1 cellular context compared by ENCODE assay signal in the genomic region with DNA sequence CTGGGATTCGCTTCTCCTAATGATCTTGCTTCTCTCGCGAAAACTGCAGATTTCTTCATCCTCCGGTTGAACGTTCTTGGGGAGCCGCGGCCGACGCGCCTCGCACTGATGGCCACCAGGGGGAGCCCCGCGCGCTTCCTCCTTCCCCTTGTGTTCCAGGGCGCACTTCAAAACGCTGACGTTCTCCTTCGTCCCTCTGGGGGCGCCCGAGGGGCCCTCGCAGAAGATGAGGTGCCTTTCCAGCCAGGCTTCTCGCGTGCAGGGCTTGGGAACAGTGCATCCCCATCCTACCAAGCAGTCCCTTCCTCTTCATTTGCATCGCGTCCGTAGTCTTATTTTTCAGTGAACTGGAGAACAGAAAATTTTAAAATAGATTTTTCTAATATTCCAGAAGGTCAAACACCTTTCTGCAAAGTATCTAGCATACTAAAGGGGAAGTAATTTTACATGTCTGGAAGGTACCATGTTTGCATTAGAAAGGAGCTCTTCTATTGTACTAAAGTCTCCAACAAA.
A peak's percentile ranks its signal among the peaks of the same experiment; 100 is the strongest.
TF ChIP-seq lines count a peak whose summit lies in the region.

No MANE protein-coding gene starts in this region.

TF ChIP-seq in HEK293, 187 proteins besides CTCF, POLR2A, EP300 and RAD21 (continued from another document and continues in another):
- TF ChIP-seq, protein P1, sequence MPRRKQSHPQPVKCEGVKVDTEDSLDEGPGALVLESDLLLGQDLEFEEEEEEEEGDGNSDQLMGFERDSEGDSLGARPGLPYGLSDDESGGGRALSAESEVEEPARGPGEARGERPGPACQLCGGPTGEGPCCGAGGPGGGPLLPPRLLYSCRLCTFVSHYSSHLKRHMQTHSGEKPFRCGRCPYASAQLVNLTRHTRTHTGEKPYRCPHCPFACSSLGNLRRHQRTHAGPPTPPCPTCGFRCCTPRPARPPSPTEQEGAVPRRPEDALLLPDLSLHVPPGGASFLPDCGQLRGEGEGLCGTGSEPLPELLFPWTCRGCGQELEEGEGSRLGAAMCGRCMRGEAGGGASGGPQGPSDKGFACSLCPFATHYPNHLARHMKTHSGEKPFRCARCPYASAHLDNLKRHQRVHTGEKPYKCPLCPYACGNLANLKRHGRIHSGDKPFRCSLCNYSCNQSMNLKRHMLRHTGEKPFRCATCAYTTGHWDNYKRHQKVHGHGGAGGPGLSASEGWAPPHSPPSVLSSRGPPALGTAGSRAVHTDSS (tag by site-specific recombination; IDR thresholded peaks at IDR 0.05): peak; percentile 28; the same call in 1 of the 2 replicates
- TF ChIP-seq, protein P2, sequence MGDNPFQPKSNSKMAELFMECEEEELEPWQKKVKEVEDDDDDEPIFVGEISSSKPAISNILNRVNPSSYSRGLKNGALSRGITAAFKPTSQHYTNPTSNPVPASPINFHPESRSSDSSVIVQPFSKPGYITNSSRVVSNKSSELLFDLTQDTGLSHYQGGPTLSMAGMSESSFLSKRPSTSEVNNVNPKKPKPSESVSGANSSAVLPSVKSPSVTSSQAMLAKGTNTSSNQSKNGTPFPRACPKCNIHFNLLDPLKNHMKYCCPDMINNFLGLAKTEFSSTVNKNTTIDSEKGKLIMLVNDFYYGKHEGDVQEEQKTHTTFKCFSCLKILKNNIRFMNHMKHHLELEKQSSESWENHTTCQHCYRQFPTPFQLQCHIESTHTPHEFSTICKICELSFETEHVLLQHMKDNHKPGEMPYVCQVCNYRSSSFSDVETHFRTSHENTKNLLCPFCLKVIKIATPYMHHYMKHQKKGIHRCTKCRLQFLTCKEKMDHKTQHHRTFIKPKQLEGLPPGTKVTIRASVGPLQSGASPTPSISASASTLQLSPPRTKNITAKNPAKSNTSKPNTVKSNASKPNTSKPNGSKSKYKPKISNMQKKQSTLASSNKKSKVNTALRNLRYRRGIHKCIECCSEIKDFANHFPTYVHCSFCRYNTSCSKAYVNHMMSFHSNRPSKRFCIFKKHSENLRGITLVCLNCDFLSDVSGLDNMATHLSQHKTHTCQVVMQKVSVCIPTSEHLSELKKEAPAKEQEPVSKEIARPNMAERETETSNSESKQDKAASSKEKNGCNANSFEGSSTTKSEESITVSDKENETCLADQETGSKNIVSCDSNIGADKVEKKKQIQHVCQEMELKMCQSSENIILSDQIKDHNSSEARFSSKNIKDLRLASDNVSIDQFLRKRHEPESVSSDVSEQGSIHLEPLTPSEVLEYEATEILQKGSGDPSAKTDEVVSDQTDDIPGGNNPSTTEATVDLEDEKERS (tag by site-specific recombination; IDR thresholded peaks at IDR 0.05): no peak
- TF ChIP-seq, protein P3, sequence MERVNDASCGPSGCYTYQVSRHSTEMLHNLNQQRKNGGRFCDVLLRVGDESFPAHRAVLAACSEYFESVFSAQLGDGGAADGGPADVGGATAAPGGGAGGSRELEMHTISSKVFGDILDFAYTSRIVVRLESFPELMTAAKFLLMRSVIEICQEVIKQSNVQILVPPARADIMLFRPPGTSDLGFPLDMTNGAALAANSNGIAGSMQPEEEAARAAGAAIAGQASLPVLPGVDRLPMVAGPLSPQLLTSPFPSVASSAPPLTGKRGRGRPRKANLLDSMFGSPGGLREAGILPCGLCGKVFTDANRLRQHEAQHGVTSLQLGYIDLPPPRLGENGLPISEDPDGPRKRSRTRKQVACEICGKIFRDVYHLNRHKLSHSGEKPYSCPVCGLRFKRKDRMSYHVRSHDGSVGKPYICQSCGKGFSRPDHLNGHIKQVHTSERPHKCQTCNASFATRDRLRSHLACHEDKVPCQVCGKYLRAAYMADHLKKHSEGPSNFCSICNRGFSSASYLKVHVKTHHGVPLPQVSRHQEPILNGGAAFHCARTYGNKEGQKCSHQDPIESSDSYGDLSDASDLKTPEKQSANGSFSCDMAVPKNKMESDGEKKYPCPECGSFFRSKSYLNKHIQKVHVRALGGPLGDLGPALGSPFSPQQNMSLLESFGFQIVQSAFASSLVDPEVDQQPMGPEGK (tag by site-specific recombination; IDR thresholded peaks at IDR 0.05): 0 out of 2 replicates have a peak, but pooled peaks have one; percentile 25
- TF ChIP-seq ZNF202 (tag by site-specific recombination; IDR thresholded peaks at IDR 0.05; ENCODE audit: borderline replicate concordance): no peak
- no peak for TF ChIP-seq GLI4 (tag by site-specific recombination; IDR thresholded peaks at IDR 0.05)
- TF ChIP-seq, protein P4, sequence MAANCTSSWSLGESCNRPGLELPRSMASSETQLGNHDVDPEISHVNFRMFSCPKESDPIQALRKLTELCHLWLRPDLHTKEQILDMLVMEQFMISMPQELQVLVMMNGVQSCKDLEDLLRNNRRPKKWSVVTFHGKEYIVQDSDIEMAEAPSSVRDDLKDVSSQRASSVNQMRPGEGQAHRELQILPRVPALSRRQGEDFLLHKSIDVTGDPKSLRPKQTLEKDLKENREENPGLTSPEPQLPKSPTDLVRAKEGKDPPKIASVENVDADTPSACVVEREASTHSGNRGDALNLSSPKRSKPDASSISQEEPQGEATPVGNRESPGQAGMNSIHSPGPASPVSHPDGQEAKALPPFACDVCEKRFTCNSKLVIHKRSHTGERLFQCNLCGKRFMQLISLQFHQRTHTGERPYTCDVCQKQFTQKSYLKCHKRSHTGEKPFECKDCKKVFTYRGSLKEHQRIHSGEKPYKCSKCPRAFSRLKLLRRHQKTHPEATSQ (tag by site-specific recombination; IDR thresholded peaks at IDR 0.05): no peak
- TF ChIP-seq, protein P5, sequence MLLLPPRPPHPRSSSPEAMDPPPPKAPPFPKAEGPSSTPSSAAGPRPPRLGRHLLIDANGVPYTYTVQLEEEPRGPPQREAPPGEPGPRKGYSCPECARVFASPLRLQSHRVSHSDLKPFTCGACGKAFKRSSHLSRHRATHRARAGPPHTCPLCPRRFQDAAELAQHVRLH (tag by site-specific recombination; IDR thresholded peaks at IDR 0.05): no peak
- no peak for TF ChIP-seq ZNF677 (tag by site-specific recombination; IDR thresholded peaks at IDR 0.05)
- TF ChIP-seq, protein P6, sequence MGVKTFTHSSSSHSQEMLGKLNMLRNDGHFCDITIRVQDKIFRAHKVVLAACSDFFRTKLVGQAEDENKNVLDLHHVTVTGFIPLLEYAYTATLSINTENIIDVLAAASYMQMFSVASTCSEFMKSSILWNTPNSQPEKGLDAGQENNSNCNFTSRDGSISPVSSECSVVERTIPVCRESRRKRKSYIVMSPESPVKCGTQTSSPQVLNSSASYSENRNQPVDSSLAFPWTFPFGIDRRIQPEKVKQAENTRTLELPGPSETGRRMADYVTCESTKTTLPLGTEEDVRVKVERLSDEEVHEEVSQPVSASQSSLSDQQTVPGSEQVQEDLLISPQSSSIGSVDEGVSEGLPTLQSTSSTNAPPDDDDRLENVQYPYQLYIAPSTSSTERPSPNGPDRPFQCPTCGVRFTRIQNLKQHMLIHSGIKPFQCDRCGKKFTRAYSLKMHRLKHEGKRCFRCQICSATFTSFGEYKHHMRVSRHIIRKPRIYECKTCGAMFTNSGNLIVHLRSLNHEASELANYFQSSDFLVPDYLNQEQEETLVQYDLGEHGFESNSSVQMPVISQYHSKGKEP (tag by site-specific recombination; IDR thresholded peaks at IDR 0.05): no peak
- no peak for TF ChIP-seq ZNF571 (tag by site-specific recombination; IDR thresholded peaks at IDR 0.05)
- TF ChIP-seq, protein P7, sequence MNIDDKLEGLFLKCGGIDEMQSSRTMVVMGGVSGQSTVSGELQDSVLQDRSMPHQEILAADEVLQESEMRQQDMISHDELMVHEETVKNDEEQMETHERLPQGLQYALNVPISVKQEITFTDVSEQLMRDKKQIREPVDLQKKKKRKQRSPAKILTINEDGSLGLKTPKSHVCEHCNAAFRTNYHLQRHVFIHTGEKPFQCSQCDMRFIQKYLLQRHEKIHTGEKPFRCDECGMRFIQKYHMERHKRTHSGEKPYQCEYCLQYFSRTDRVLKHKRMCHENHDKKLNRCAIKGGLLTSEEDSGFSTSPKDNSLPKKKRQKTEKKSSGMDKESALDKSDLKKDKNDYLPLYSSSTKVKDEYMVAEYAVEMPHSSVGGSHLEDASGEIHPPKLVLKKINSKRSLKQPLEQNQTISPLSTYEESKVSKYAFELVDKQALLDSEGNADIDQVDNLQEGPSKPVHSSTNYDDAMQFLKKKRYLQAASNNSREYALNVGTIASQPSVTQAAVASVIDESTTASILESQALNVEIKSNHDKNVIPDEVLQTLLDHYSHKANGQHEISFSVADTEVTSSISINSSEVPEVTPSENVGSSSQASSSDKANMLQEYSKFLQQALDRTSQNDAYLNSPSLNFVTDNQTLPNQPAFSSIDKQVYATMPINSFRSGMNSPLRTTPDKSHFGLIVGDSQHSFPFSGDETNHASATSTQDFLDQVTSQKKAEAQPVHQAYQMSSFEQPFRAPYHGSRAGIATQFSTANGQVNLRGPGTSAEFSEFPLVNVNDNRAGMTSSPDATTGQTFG (tag by site-specific recombination; IDR thresholded peaks at IDR 0.05; ENCODE audit: borderline replicate concordance): no peak
- TF ChIP-seq ZNF2 (tag by site-specific recombination; IDR thresholded peaks at IDR 0.05): no peak
- no peak for TF ChIP-seq ZNF768 (tag by site-specific recombination; IDR thresholded peaks at IDR 0.05)
- TF ChIP-seq, protein P8, sequence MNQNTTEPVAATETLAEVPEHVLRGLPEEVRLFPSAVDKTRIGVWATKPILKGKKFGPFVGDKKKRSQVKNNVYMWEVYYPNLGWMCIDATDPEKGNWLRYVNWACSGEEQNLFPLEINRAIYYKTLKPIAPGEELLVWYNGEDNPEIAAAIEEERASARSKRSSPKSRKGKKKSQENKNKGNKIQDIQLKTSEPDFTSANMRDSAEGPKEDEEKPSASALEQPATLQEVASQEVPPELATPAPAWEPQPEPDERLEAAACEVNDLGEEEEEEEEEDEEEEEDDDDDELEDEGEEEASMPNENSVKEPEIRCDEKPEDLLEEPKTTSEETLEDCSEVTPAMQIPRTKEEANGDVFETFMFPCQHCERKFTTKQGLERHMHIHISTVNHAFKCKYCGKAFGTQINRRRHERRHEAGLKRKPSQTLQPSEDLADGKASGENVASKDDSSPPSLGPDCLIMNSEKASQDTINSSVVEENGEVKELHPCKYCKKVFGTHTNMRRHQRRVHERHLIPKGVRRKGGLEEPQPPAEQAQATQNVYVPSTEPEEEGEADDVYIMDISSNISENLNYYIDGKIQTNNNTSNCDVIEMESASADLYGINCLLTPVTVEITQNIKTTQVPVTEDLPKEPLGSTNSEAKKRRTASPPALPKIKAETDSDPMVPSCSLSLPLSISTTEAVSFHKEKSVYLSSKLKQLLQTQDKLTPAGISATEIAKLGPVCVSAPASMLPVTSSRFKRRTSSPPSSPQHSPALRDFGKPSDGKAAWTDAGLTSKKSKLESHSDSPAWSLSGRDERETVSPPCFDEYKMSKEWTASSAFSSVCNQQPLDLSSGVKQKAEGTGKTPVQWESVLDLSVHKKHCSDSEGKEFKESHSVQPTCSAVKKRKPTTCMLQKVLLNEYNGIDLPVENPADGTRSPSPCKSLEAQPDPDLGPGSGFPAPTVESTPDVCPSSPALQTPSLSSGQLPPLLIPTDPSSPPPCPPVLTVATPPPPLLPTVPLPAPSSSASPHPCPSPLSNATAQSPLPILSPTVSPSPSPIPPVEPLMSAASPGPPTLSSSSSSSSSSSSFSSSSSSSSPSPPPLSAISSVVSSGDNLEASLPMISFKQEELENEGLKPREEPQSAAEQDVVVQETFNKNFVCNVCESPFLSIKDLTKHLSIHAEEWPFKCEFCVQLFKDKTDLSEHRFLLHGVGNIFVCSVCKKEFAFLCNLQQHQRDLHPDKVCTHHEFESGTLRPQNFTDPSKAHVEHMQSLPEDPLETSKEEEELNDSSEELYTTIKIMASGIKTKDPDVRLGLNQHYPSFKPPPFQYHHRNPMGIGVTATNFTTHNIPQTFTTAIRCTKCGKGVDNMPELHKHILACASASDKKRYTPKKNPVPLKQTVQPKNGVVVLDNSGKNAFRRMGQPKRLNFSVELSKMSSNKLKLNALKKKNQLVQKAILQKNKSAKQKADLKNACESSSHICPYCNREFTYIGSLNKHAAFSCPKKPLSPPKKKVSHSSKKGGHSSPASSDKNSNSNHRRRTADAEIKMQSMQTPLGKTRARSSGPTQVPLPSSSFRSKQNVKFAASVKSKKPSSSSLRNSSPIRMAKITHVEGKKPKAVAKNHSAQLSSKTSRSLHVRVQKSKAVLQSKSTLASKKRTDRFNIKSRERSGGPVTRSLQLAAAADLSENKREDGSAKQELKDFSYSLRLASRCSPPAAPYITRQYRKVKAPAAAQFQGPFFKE (tag by site-specific recombination; IDR thresholded peaks at IDR 0.05; ENCODE audit: borderline replicate concordance): no peak
- TF ChIP-seq ZNF623 (tag by site-specific recombination; IDR thresholded peaks at IDR 0.05): no peak
- no peak for TF ChIP-seq HOXD13 (CRISPR knock-in tag; IDR thresholded peaks at IDR 0.05; ENCODE audit: borderline replicate concordance)
- no peak; the same call in 1 of the 2 replicates for TF ChIP-seq TRIM28 (IDR thresholded peaks at IDR 0.05; ENCODE audit: borderline replicate concordance, low read length)
- TF ChIP-seq, protein P9, sequence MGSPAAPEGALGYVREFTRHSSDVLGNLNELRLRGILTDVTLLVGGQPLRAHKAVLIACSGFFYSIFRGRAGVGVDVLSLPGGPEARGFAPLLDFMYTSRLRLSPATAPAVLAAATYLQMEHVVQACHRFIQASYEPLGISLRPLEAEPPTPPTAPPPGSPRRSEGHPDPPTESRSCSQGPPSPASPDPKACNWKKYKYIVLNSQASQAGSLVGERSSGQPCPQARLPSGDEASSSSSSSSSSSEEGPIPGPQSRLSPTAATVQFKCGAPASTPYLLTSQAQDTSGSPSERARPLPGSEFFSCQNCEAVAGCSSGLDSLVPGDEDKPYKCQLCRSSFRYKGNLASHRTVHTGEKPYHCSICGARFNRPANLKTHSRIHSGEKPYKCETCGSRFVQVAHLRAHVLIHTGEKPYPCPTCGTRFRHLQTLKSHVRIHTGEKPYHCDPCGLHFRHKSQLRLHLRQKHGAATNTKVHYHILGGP (tag by site-specific recombination; IDR thresholded peaks at IDR 0.05): no peak
- TF ChIP-seq OSR2 (tag by site-specific recombination; IDR thresholded peaks at IDR 0.05): no peak
- no peak for TF ChIP-seq ZNF311 (tag by site-specific recombination; IDR thresholded peaks at IDR 0.05; ENCODE audit: borderline replicate concordance)
- no peak for TF ChIP-seq ZNF248 (tag by site-specific recombination; IDR thresholded peaks at IDR 0.05)
- TF ChIP-seq, protein P10, sequence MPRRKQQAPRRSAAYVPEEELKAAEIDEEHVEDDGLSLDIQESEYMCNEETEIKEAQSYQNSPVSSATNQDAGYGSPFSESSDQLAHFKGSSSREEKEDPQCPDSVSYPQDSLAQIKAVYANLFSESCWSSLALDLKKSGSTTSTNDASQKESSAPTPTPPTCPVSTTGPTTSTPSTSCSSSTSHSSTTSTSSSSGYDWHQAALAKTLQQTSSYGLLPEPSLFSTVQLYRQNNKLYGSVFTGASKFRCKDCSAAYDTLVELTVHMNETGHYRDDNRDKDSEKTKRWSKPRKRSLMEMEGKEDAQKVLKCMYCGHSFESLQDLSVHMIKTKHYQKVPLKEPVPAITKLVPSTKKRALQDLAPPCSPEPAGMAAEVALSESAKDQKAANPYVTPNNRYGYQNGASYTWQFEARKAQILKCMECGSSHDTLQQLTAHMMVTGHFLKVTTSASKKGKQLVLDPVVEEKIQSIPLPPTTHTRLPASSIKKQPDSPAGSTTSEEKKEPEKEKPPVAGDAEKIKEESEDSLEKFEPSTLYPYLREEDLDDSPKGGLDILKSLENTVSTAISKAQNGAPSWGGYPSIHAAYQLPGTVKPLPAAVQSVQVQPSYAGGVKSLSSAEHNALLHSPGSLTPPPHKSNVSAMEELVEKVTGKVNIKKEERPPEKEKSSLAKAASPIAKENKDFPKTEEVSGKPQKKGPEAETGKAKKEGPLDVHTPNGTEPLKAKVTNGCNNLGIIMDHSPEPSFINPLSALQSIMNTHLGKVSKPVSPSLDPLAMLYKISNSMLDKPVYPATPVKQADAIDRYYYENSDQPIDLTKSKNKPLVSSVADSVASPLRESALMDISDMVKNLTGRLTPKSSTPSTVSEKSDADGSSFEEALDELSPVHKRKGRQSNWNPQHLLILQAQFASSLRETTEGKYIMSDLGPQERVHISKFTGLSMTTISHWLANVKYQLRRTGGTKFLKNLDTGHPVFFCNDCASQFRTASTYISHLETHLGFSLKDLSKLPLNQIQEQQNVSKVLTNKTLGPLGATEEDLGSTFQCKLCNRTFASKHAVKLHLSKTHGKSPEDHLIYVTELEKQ (tag by site-specific recombination; IDR thresholded peaks at IDR 0.05; ENCODE audit: borderline replicate concordance): no peak
- TF ChIP-seq ZNF529 (tag by site-specific recombination; IDR thresholded peaks at IDR 0.05; ENCODE audit: insufficient replicate concordance): no peak
- no peak for TF ChIP-seq ZNF426 (tag by site-specific recombination; IDR thresholded peaks at IDR 0.05)
